ENCODE assay signal across 33 cellular contexts in the genomic region with DNA sequence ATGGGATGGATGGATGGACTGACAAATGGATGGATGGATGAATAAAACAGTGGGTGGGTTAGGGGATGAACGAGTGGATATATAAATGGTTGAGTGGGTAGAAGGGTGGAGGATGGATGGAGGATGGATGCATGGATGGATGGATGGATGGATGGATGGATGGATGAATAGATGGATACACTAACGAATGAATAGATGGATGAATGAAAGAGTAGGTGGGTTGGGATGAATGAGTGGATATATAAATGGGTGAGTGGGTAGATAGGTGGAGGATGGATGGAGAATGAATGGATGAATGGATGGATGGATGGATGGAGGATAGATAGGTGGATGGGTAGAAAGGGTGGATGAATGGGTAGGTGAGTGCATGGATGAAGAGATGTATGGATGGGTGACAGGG.
"Had no signal": no experiment of that assay in that cellular context is flagged by ENCODE, and none has a peak within 500 bp of the region (broad histone marks: within the 10 kb centered on the region; RNA-seq: fewer than 3 reads in every experiment).

No MANE protein-coding gene starts in this region.

- H3K4me3 ChIP-seq: ascending aorta, cardiac muscle cell, MG63, Peyer's patch, SJSA1 had no signal

- H3K27me3 Mint-ChIP-seq: activated CD4-positive, alpha-beta T cell treated with anti-CD3 and anti-CD28 coated beads, Interleukin-2, amount 10 ng/mL, durations not matched to agents 7 days and 5 days; activated T-cell treated with anti-CD3 and anti-CD28 coated beads, Interleukin-2, amount 50 U/mL, for 24 hours; central memory CD8-positive, alpha-beta T cell had no signal

- H3K4me1 ChIP-seq: ascending aorta, Peyer's patch, SJSA1 had no signal

- DNase-seq: activated CD4-positive, alpha-beta T cell treated with anti-CD3 and anti-CD28 coated beads for 1 hour; activated CD4-positive, alpha-beta T cell treated with anti-CD3 and anti-CD28 coated beads, Interleukin-2, amount 10 ng/mL, durations not matched to agents 7 days and 5 days; activated CD4-positive, alpha-beta T cell treated with anti-CD3 and anti-CD28 coated beads, Interleukin-2, amount 50 U/mL, for 48 hours; activated CD4-positive, CD25-positive, alpha-beta regulatory T cell; activated CD8-positive, alpha-beta T cell treated with anti-CD3 and anti-CD28 coated beads, Interleukin-2, amount 10 ng/mL, durations not matched to agents 7 days and 5 days; activated gamma-delta T cell treated with Interleukin-2 at 50 U/mL for 16 hours; activated naive CD4-positive, alpha-beta T cell treated with anti-CD3 and anti-CD28 coated beads for 36 hours; activated T-cell treated with anti-CD3 and anti-CD28 coated beads, Interleukin-2, amount 50 U/mL, for 24 hours; amygdala; Kasumi-1; KG1; MG63; NCI-H1048; NCI-H1436 treated with DMSO at 0.1 percent for 48 hours; NCI-H1694 treated with DMSO at 0.1 percent for 48 hours; NCI-H2029; NCI-H510A; NCI-H526; NCI-H748 treated with DMSO at 0.1 percent for 48 hours; NK-92 treated with Interleukin-12 subunit alpha and Interleukin-12 subunit beta, amount 100 ng/mL, for 24 hours; PC-3; Peyer's patch; RPMI8226; SHP77 treated with DMSO at 0.1 percent for 48 hours; SK-N-SH; T-helper 2 cell; T-helper 9 cell; WERI-Rb-1 had no signal

- H3K27me3 ChIP-seq: ascending aorta, cardiac muscle cell, MG63, Peyer's patch, SJSA1 had no signal

- H3K27ac Mint-ChIP-seq: activated CD4-positive, alpha-beta T cell treated with anti-CD3 and anti-CD28 coated beads, Interleukin-2, amount 10 ng/mL, durations not matched to agents 7 days and 5 days; activated CD8-positive, alpha-beta T cell treated with anti-CD3 and anti-CD28 coated beads, Interleukin-2, amount 10 ng/mL, durations not matched to agents 7 days and 5 days; activated naive CD4-positive, alpha-beta T cell treated with anti-CD3 and anti-CD28 coated beads for 36 hours; activated naive CD4-positive, alpha-beta T cell treated with anti-CD3 and anti-CD28 coated beads, Interleukin-2, amount 50 U/mL, for 72 hours; activated T-cell treated with anti-CD3 and anti-CD28 coated beads, Interleukin-2, amount 50 U/mL, for 24 hours had no signal

- H3K36me3 ChIP-seq: ascending aorta, cardiac muscle cell, MG63, Peyer's patch, SJSA1, WERI-Rb-1 had no signal

- H3K9me3 Mint-ChIP-seq: central memory CD8-positive, alpha-beta T cell had no signal

- H3K9me3 ChIP-seq: MG63, SJSA1 had no signal

- ATAC-seq: activated CD8-positive, alpha-beta T cell treated with anti-CD3 and anti-CD28 coated beads, Interleukin-2, amount 10 ng/mL, durations not matched to agents 7 days and 5 days; activated naive CD4-positive, alpha-beta T cell treated with anti-CD3 and anti-CD28 coated beads, Interleukin-2, amount 50 U/mL, for 72 hours; PC-3 had no signal

- H3K27ac ChIP-seq: ascending aorta, cardiac muscle cell, Peyer's patch, SJSA1, WERI-Rb-1 had no signal

- H3K4me3 Mint-ChIP-seq: activated CD4-positive, alpha-beta T cell treated with anti-CD3 and anti-CD28 coated beads, Interleukin-2, amount 10 ng/mL, durations not matched to agents 7 days and 5 days; activated CD8-positive, alpha-beta T cell treated with anti-CD3 and anti-CD28 coated beads, Interleukin-2, amount 10 ng/mL, durations not matched to agents 7 days and 5 days; activated naive CD4-positive, alpha-beta T cell treated with anti-CD3 and anti-CD28 coated beads for 36 hours; activated T-cell treated with anti-CD3 and anti-CD28 coated beads, Interleukin-2, amount 50 U/mL, for 24 hours; central memory CD8-positive, alpha-beta T cell had no signal
